ENCODE assay signal across 8 cellular contexts in the genomic region with DNA sequence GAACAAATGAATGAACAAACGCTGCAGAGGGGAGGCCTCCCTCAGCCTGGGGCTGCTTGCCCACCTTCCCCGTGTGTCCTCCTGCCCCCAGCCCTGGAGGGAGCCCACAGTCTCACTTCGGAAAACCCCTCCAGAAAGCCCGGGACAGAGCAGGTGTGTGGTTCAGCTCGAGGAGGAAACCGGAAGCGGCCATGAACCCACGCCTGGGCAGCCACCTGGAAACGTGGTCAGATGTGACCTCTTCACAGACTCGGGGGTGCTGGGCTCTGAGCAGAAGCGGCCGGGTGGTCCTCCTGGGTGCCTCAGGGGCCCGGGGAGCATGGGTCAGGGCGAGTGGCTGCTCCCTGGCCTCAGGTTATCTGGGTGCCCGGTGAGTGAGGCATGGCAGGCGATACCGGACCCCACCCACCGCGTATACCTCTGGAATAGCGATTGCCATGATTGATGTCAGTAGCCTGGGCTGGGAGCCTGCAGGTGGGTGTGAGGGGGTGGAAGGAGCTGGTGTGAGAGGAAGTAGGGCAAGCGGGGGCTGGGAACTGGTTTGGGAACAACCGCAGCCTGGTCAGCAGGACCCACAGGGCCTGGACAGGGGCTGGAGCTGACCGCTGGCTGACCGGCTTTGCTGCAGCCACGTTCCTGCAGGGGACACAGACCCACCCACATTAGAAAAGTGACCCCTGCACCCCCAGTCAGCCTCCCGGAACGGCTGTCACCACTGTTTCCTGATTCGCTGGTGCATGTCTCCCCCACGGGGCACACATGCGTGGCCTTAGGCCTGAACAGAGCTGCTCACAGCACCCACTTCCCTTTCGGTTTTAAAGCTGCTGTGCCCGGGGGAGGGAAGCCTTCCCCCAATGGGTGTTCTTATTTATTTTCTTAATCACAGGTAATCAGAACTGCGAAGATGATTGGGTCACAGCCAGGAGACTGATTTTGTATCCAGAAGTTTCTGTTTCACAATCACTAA.
DNase-seq lines count a peak whose midpoint lies in the region; ATAC-seq, FAIRE-seq and TF ChIP-seq lines count a peak whose summit lies in the region.
"Not testable (repeated sequence)": the region's sequence is repeated elsewhere in the genome, so short reads cannot be mapped to it uniquely, and the experiment has no call there.

No MANE protein-coding gene starts in this region.

- not testable (repeated sequence) for TF ChIP-seq EP300 in GM12878 (IDR thresholded peaks at IDR 0.05; ENCODE audit: borderline replicate concordance in 1 of 2, control insufficient read depth in 1 of 2, low read depth in 2 of 2, low read length in 2 of 2)

- TF ChIP-seq POLR2A in GM12878 (IDR thresholded peaks at IDR 0.05; ENCODE audit: low read depth, low read length); right lobe of liver (IDR thresholded peaks at IDR 0.05): not testable (repeated sequence)

- SMC1A ChIA-PET in GM12878 (lab: Charles Lee; ENCODE audit: uncharacterized antibody, unreplicated experiment), result not testable (repeated sequence)

- H3K9ac ChIP-seq in GM12878 (ENCODE audit: control insufficient read depth, insufficient read depth, low read length), result not testable (repeated sequence)

- POLR2A ChIA-PET in GM12878 (lab: Charles Lee), result not testable (repeated sequence)

- not testable (repeated sequence) for DNase-seq in RWPE2 (ENCODE audit: low spot score); GM12878 (ENCODE audit: low read depth, low spot score); right lobe of liver; stimulated activated naive CD8-positive, alpha-beta T cell treated with anti-CD3 and anti-CD28 coated beads, Interleukin-15, Interleukin-2, amounts not matched to agents 100 U/mL and 50 U/mL, for 24 hours

- RAD21 ChIA-PET in GM12878 (lab: Charles Lee; ENCODE audit: unreplicated experiment), result not testable (repeated sequence)

- H4K20me1 ChIP-seq in GM12878 (ENCODE audit: control insufficient read depth, insufficient read depth), result not testable (repeated sequence)

- not testable (repeated sequence) for TF ChIP-seq CTCF in RWPE2 (IDR thresholded peaks at IDR 0.05; ENCODE audit: poor library complexity, severe bottlenecking); GM12878 (IDR thresholded peaks at IDR 0.05 in 2 of 3, conservative IDR thresholded peaks at IDR 0.05 in 1 of 3; ENCODE audit: control insufficient read depth in 2 of 3, extremely low read depth in 1 of 3, insufficient read depth in 1 of 3, low read depth in 3 of 3, low read length in 3 of 3); right lobe of liver (IDR thresholded peaks at IDR 0.05)

- not testable (repeated sequence) for H3K27ac ChIP-seq in RWPE2 (ENCODE audit: poor library complexity, severe bottlenecking); GM12878 (ENCODE audit: control insufficient read depth, insufficient read depth); right lobe of liver

- H3K4me1 ChIP-seq in RWPE2 (ENCODE audit: insufficient read depth, poor library complexity, severe bottlenecking); GM12878 (ENCODE audit: control insufficient read depth, insufficient read depth, low read length); right lobe of liver: not testable (repeated sequence)

- not testable (repeated sequence) for FAIRE-seq in GM12878 (lab: Jason Lieb, UNC)

- not testable (repeated sequence) for H3K79me2 ChIP-seq in GM12878 (ENCODE audit: control insufficient read depth, insufficient read depth, low read length)

- not testable (repeated sequence) for H3K36me3 ChIP-seq in RWPE2 (ENCODE audit: low read depth); GM12878 (ENCODE audit: control insufficient read depth in 2 of 2, insufficient read depth in 2 of 2, low read length in 1 of 2); right lobe of liver

- in situ Hi-C loops in GM12878 (cut with MboI), result not testable (repeated sequence)

- no CpG with 5 or more reads among the region's 33 CpGs for WGBS in GM12878 (ENCODE audit: insufficient coverage, insufficient replicate concordance, low lambda C conversion rate, missing lambda C conversion rate)
- no CpG with 5 or more reads among the region's 33 CpGs for whole genome bisulfite sequencing in right lobe of liver (ENCODE audit: insufficient coverage, low coverage, low lambda C conversion rate, missing lambda C conversion rate)

- H3K27me3 ChIP-seq in RWPE2 (ENCODE audit: insufficient read depth, poor library complexity, severe bottlenecking); GM12878 (replicated peaks in 1 of 2; ENCODE audit: control insufficient read depth in 2 of 2, insufficient read depth in 2 of 2, low read length in 1 of 2); right lobe of liver: not testable (repeated sequence)

- not testable (repeated sequence) for H3K4me2 ChIP-seq in GM12878 (ENCODE audit: control insufficient read depth, insufficient read depth)

- intact Hi-C loops in GM12878 (cut with micrococcal nuclease; ENCODE audit: unreplicated experiment); right lobe of liver (cut with DNase I): not testable (repeated sequence)

- CTCF ChIA-PET in GM12878 (lab: Yijun Ruan, JAX), result not testable (repeated sequence)

- not testable (repeated sequence) for TF ChIP-seq RAD21 in GM12878 (IDR thresholded peaks at IDR 0.05; ENCODE audit: insufficient read depth, low read depth, low read length)

- not testable (repeated sequence) for BruUV-seq in GM12878 (replicated peaks; lab: Mats Ljungman, UMichigan)

- not testable (repeated sequence) for H2AFZ ChIP-seq in GM12878 (ENCODE audit: control insufficient read depth, low read depth, low read length)

- ATAC-seq in GM18907 (IDR thresholded peaks at IDR 0.05; ENCODE audit: unreplicated experiment), result peak; percentile 75
- peak; percentile 67 for ATAC-seq in GM21423 (IDR thresholded peaks at IDR 0.05; ENCODE audit: unreplicated experiment)
- peak; percentile 65 for ATAC-seq in HG02759 (IDR thresholded peaks at IDR 0.05; ENCODE audit: unreplicated experiment)
- ATAC-seq in HG03135 (IDR thresholded peaks at IDR 0.05; ENCODE audit: unreplicated experiment), result peak; percentile 43
- ATAC-seq in RWPE2 (ENCODE audit: low read depth), result 0 out of 3 replicates have a peak, but pooled peaks have one; percentile 20
- peak; percentile 86 for ATAC-seq in GM12878
- peak; percentile 42 to 70 (median 58) for ATAC-seq in right lobe of liver
- ATAC-seq in stimulated activated naive CD8-positive, alpha-beta T cell treated with anti-CD3 and anti-CD28 coated beads, Interleukin-15, Interleukin-2, amounts not matched to agents 100 U/mL and 50 U/mL, for 24 hours, result peak; percentile 62

- not testable (repeated sequence) for H3K4me3 ChIP-seq in RWPE2 (ENCODE audit: severe bottlenecking); GM12878; right lobe of liver

- not testable (repeated sequence) for H3K9me3 ChIP-seq in RWPE2 (ENCODE audit: severe bottlenecking); GM12878 (replicated peaks; ENCODE audit: control insufficient read depth, insufficient read depth, low read length); right lobe of liver

Comparison
In these comparisons a context has a peak if more than half of its experiments do, and no peak if none do; other contexts are left out.
1. ATAC-seq: peak in every context shown above with its lines; median percentile 86 in GM12878; 75 in GM18907; 67 in GM21423; 65 in HG02759; 62 in stimulated activated naive CD8-positive, alpha-beta T cell treated with anti-CD3 and anti-CD28 coated beads, Interleukin-15, Interleukin-2, amounts not matched to agents 100 U/mL and 50 U/mL, for 24 hours; 58 in right lobe of liver; 43 in HG03135; 20 in RWPE2.